In genomic region chr19:58386576-58387337, GRCh38 we compare ENCODE assay signal across 8 cellular contexts. TPM values are rescaled to one million over a fixed set of nuclear protein-coding genes. Genes with fewer than 3 reads are reported as not detected.
DNase-seq lines count a peak whose midpoint lies in the region; ATAC-seq and TF ChIP-seq lines count a peak whose summit lies in the region.

Gene RPS5 (plus strand): TSS chr19:58387269. CDS start chr19:58388138, 869 bp downstream.

- H3K4me1 ChIP-seq in mucosa of descending colon (ENCODE audit: low read depth), result peaks cover 19% of the 10 kb centered on the region

- H3K27me3 Mint-ChIP-seq in IgD-negative memory B cell, result no peaks in the 10 kb centered on the region

- peak within 1 kb of the TSS; percentile 95 to 99 (median 95) for H3K27ac Mint-ChIP-seq in IgD-negative memory B cell

- H3K4me1 Mint-ChIP-seq in IgD-negative memory B cell, result peaks cover 19 to 29% (median 27%) of the 10 kb centered on the region in 3 donors

- H3K36me3 Mint-ChIP-seq in IgD-negative memory B cell, result peaks cover 12% of the 10 kb centered on the region

- DNase-seq in DMS 273 treated with DMSO at 0.1 percent for 48 hours (lab: John Stamatoyannopoulos, UW) (peak; percentile 98), OCI-M2 (lab: John Stamatoyannopoulos, UW; ENCODE audit: unreplicated experiment) (peak; percentile 96), activated T-cell treated with anti-CD3 and anti-CD28 coated beads for 4 hours (peak; percentile 91), epithelial cell of prostate (ENCODE audit: low read depth, low spot score) (peak; percentile 90), mucosa of descending colon (peak; percentile 96 to 98 (median 97))
- peak; percentile 89 for DNase-seq in stimulated activated CD8-positive, alpha-beta memory T cell treated with anti-CD3 and anti-CD28 coated beads, Interleukin-4, amount 100 ng/mL, for 24 hours (ENCODE audit: low read depth)

- intact Hi-C loops in mucosa of descending colon (cut with DNase I, micrococcal nuclease), result no loop called here

- H3K4me3 ChIP-seq in mucosa of descending colon, result peak within 1 kb of the TSS; percentile 42

- H3K4me3 Mint-ChIP-seq in IgD-negative memory B cell, result peak within 1 kb of the TSS; percentile 90 to 99 (median 95)

- H3K27ac ChIP-seq in epithelial cell of prostate, result peak within 1 kb of the TSS; percentile 97

- H3K9me3 ChIP-seq in mucosa of descending colon, result no peaks in the 10 kb centered on the region

- TF ChIP-seq CTCF in mucosa of descending colon (IDR thresholded peaks at IDR 0.05), result no peak

- no peaks in the 10 kb centered on the region for H3K36me3 ChIP-seq in mucosa of descending colon (ENCODE audit: low read depth)

- ATAC-seq in GM21529 (IDR thresholded peaks at IDR 0.05; ENCODE audit: unreplicated experiment), result peak; percentile 81
- peak; percentile 95 for ATAC-seq in mucosa of descending colon

- H3K9me3 Mint-ChIP-seq in IgD-negative memory B cell, result no peaks in the 10 kb centered on the region

RNA-seq across cellular contexts. Expression of gene RPS5, which starts in this region (rescaled TPM):
- polyA plus RNA-seq in IgD-negative memory B cell, result 1,545 TPM
- total RNA-seq in mucosa of descending colon, result 100 to 1,000 TPM; 692 to 768 (median 754) TPM

Comparison
In these comparisons a context has a peak if more than half of its experiments do, and no peak if none do; other contexts are left out.
1. Peak in every context shown above with its lines: DNase-seq, ATAC-seq, H3K4me3 ChIP-seq and H3K27ac ChIP-seq.